In the genomic region with DNA sequence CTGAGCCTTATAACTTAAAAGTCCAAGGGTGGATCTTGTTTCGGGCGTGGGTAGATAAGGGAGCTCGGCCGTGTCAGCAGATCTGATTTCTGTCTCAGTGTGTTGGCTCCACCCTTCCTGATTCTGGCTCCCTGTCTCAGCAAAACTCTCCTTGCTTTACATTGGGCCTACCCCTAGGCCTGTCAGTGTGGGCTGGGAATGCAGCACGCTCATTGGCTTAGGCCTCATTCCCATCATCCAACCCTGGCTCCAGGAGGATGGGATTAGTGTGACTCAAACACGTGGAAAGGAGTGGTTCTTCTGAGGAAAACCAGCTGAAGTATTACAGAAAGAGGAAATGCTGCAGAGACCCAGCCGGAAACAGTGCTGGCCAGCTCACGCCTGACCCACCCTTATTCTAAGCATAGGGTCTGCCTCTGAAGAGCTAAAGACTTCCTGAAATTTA, we compare ENCODE assay signal across 1 cellular context.
A peak's percentile ranks its signal among the peaks of the same experiment; 100 is the strongest.
TF ChIP-seq lines count a peak whose summit lies in the region.

No MANE protein-coding gene starts in this region.

TF ChIP-seq in K562, 482 proteins besides CTCF, POLR2A, EP300 and RAD21 (continued from another document and continues in another):
- TF ChIP-seq, protein P1, sequence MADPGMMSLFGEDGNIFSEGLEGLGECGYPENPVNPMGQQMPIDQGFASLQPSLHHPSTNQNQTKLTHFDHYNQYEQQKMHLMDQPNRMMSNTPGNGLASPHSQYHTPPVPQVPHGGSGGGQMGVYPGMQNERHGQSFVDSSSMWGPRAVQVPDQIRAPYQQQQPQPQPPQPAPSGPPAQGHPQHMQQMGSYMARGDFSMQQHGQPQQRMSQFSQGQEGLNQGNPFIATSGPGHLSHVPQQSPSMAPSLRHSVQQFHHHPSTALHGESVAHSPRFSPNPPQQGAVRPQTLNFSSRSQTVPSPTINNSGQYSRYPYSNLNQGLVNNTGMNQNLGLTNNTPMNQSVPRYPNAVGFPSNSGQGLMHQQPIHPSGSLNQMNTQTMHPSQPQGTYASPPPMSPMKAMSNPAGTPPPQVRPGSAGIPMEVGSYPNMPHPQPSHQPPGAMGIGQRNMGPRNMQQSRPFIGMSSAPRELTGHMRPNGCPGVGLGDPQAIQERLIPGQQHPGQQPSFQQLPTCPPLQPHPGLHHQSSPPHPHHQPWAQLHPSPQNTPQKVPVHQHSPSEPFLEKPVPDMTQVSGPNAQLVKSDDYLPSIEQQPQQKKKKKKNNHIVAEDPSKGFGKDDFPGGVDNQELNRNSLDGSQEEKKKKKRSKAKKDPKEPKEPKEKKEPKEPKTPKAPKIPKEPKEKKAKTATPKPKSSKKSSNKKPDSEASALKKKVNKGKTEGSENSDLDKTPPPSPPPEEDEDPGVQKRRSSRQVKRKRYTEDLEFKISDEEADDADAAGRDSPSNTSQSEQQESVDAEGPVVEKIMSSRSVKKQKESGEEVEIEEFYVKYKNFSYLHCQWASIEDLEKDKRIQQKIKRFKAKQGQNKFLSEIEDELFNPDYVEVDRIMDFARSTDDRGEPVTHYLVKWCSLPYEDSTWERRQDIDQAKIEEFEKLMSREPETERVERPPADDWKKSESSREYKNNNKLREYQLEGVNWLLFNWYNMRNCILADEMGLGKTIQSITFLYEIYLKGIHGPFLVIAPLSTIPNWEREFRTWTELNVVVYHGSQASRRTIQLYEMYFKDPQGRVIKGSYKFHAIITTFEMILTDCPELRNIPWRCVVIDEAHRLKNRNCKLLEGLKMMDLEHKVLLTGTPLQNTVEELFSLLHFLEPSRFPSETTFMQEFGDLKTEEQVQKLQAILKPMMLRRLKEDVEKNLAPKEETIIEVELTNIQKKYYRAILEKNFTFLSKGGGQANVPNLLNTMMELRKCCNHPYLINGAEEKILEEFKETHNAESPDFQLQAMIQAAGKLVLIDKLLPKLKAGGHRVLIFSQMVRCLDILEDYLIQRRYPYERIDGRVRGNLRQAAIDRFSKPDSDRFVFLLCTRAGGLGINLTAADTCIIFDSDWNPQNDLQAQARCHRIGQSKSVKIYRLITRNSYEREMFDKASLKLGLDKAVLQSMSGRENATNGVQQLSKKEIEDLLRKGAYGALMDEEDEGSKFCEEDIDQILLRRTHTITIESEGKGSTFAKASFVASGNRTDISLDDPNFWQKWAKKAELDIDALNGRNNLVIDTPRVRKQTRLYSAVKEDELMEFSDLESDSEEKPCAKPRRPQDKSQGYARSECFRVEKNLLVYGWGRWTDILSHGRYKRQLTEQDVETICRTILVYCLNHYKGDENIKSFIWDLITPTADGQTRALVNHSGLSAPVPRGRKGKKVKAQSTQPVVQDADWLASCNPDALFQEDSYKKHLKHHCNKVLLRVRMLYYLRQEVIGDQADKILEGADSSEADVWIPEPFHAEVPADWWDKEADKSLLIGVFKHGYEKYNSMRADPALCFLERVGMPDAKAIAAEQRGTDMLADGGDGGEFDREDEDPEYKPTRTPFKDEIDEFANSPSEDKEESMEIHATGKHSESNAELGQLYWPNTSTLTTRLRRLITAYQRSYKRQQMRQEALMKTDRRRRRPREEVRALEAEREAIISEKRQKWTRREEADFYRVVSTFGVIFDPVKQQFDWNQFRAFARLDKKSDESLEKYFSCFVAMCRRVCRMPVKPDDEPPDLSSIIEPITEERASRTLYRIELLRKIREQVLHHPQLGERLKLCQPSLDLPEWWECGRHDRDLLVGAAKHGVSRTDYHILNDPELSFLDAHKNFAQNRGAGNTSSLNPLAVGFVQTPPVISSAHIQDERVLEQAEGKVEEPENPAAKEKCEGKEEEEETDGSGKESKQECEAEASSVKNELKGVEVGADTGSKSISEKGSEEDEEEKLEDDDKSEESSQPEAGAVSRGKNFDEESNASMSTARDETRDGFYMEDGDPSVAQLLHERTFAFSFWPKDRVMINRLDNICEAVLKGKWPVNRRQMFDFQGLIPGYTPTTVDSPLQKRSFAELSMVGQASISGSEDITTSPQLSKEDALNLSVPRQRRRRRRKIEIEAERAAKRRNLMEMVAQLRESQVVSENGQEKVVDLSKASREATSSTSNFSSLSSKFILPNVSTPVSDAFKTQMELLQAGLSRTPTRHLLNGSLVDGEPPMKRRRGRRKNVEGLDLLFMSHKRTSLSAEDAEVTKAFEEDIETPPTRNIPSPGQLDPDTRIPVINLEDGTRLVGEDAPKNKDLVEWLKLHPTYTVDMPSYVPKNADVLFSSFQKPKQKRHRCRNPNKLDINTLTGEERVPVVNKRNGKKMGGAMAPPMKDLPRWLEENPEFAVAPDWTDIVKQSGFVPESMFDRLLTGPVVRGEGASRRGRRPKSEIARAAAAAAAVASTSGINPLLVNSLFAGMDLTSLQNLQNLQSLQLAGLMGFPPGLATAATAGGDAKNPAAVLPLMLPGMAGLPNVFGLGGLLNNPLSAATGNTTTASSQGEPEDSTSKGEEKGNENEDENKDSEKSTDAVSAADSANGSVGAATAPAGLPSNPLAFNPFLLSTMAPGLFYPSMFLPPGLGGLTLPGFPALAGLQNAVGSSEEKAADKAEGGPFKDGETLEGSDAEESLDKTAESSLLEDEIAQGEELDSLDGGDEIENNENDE (IDR thresholded peaks at IDR 0.05; ENCODE audit: low read depth, low read length): no peak
- TF ChIP-seq ZNF282 (CRISPR knock-in tag; IDR thresholded peaks at IDR 0.05) (no peak), RBM39 (optimal IDR thresholded peaks at IDR 0.05; ENCODE audit: low read depth, low read length) (no peak), CSDE1 (IDR thresholded peaks at IDR 0.05) (no peak), TSC22D4 (tag; IDR thresholded peaks at IDR 0.05) (no peak), MCM2 (IDR thresholded peaks at IDR 0.05; ENCODE audit: low read depth) (no peak), FOSL1 (tag; conservative IDR thresholded peaks at IDR 0.05) (0 out of 2 replicates have a peak, but pooled peaks have one; percentile 19), ZNF586 (CRISPR knock-in tag; conservative IDR thresholded peaks at IDR 0.05) (no peak), L3MBTL2 (IDR thresholded peaks at IDR 0.05) (peak; percentile 73), SMARCA5 (IDR thresholded peaks at IDR 0.05) (no peak), KDM4B (IDR thresholded peaks at IDR 0.05; ENCODE audit: borderline replicate concordance in 2 of 2, low read depth in 1 of 2) (no peak), SMARCB1 (IDR thresholded peaks at IDR 0.05; ENCODE audit: insufficient read length, low read depth) (no peak), RCOR1 (IDR thresholded peaks at IDR 0.05; ENCODE audit: borderline replicate concordance in 1 of 2, low read depth in 2 of 2, low read length in 2 of 2) (peak in 1 of 2 experiments; percentile 45; a peak in 1 of 4 replicates), PCBP2 (IDR thresholded peaks at IDR 0.05; ENCODE audit: low read depth, low read length, poor library complexity, severe bottlenecking) (no peak), STAT5A (IDR thresholded peaks at IDR 0.05; ENCODE audit: borderline replicate concordance, low read length) (no peak), HDAC6 (IDR thresholded peaks at IDR 0.05; ENCODE audit: low read depth, low read length) (no peak), ADNP (tag; IDR thresholded peaks at IDR 0.05) (no peak), PHF8 (IDR thresholded peaks at IDR 0.05; ENCODE audit: borderline replicate concordance, low read length) (no peak), SLC30A9 (CRISPR knock-in tag; IDR thresholded peaks at IDR 0.05) (no peak), LARP7 (IDR thresholded peaks at IDR 0.05) (no peak), RFX5 (IDR thresholded peaks at IDR 0.05; ENCODE audit: low read depth, low read length) (no peak), HOXB6 (CRISPR knock-in tag; IDR thresholded peaks at IDR 0.05; ENCODE audit: borderline replicate concordance) (no peak), NFE2 (IDR thresholded peaks at IDR 0.05; ENCODE audit: low read depth) (0 out of 2 replicates have a peak, but pooled peaks have one; percentile 4), ZFP1 (CRISPR knock-in tag; IDR thresholded peaks at IDR 0.05) (no peak), CC2D1A (IDR thresholded peaks at IDR 0.05) (peak; percentile 74; the same call in 1 of the 2 replicates), TCF7L2 (IDR thresholded peaks at IDR 0.05; ENCODE audit: low read depth, low read length) (no peak)
- TF ChIP-seq, protein P2, sequence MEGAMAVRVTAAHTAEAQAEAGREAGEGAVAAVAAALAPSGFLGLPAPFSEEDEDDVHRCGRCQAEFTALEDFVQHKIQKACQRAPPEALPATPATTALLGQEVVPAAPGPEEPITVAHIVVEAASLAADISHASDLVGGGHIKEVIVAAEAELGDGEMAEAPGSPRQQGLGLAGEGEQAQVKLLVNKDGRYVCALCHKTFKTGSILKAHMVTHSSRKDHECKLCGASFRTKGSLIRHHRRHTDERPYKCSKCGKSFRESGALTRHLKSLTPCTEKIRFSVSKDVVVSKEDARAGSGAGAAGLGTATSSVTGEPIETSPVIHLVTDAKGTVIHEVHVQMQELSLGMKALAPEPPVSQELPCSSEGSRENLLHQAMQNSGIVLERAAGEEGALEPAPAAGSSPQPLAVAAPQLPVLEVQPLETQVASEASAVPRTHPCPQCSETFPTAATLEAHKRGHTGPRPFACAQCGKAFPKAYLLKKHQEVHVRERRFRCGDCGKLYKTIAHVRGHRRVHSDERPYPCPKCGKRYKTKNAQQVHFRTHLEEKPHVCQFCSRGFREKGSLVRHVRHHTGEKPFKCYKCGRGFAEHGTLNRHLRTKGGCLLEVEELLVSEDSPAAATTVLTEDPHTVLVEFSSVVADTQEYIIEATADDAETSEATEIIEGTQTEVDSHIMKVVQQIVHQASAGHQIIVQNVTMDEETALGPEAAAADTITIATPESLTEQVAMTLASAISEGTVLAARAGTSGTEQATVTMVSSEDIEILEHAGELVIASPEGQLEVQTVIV (CRISPR knock-in tag; IDR thresholded peaks at IDR 0.05; ENCODE audit: borderline replicate concordance): no peak
- TF ChIP-seq, protein P3, sequence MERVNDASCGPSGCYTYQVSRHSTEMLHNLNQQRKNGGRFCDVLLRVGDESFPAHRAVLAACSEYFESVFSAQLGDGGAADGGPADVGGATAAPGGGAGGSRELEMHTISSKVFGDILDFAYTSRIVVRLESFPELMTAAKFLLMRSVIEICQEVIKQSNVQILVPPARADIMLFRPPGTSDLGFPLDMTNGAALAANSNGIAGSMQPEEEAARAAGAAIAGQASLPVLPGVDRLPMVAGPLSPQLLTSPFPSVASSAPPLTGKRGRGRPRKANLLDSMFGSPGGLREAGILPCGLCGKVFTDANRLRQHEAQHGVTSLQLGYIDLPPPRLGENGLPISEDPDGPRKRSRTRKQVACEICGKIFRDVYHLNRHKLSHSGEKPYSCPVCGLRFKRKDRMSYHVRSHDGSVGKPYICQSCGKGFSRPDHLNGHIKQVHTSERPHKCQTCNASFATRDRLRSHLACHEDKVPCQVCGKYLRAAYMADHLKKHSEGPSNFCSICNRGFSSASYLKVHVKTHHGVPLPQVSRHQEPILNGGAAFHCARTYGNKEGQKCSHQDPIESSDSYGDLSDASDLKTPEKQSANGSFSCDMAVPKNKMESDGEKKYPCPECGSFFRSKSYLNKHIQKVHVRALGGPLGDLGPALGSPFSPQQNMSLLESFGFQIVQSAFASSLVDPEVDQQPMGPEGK (CRISPR knock-in tag; IDR thresholded peaks at IDR 0.05; ENCODE audit: borderline replicate concordance): no peak
- TF ChIP-seq, protein P4, sequence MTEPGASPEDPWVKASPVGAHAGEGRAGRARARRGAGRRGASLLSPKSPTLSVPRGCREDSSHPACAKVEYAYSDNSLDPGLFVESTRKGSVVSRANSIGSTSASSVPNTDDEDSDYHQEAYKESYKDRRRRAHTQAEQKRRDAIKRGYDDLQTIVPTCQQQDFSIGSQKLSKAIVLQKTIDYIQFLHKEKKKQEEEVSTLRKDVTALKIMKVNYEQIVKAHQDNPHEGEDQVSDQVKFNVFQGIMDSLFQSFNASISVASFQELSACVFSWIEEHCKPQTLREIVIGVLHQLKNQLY (CRISPR knock-in tag; conservative IDR thresholded peaks at IDR 0.05): no peak
- TF ChIP-seq, protein P5, sequence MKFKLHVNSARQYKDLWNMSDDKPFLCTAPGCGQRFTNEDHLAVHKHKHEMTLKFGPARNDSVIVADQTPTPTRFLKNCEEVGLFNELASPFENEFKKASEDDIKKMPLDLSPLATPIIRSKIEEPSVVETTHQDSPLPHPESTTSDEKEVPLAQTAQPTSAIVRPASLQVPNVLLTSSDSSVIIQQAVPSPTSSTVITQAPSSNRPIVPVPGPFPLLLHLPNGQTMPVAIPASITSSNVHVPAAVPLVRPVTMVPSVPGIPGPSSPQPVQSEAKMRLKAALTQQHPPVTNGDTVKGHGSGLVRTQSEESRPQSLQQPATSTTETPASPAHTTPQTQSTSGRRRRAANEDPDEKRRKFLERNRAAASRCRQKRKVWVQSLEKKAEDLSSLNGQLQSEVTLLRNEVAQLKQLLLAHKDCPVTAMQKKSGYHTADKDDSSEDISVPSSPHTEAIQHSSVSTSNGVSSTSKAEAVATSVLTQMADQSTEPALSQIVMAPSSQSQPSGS (CRISPR knock-in tag; IDR thresholded peaks at IDR 0.05): no peak
- TF ChIP-seq, protein P6, sequence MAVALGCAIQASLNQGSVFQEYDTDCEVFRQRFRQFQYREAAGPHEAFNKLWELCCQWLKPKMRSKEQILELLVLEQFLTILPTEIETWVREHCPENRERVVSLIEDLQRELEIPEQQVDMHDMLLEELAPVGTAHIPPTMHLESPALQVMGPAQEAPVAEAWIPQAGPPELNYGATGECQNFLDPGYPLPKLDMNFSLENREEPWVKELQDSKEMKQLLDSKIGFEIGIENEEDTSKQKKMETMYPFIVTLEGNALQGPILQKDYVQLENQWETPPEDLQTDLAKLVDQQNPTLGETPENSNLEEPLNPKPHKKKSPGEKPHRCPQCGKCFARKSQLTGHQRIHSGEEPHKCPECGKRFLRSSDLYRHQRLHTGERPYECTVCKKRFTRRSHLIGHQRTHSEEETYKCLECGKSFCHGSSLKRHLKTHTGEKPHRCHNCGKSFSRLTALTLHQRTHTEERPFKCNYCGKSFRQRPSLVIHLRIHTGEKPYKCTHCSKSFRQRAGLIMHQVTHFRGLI (CRISPR knock-in tag; IDR thresholded peaks at IDR 0.05): no peak
